Comparison of ENCODE assay signal across 1 cellular context in genomic region chr19:6720369-6721112, GRCh38.
TF ChIP-seq lines count a peak whose summit lies in the region.

TSS of gene C3 (minus strand) at chr19:6720650. CDS start at chr19:6720589, 61 bp downstream.

TF ChIP-seq in HepG2, 621 proteins besides CTCF, POLR2A, EP300 and RAD21 (continued from another document and continues in another):
- TF ChIP-seq, protein P1, sequence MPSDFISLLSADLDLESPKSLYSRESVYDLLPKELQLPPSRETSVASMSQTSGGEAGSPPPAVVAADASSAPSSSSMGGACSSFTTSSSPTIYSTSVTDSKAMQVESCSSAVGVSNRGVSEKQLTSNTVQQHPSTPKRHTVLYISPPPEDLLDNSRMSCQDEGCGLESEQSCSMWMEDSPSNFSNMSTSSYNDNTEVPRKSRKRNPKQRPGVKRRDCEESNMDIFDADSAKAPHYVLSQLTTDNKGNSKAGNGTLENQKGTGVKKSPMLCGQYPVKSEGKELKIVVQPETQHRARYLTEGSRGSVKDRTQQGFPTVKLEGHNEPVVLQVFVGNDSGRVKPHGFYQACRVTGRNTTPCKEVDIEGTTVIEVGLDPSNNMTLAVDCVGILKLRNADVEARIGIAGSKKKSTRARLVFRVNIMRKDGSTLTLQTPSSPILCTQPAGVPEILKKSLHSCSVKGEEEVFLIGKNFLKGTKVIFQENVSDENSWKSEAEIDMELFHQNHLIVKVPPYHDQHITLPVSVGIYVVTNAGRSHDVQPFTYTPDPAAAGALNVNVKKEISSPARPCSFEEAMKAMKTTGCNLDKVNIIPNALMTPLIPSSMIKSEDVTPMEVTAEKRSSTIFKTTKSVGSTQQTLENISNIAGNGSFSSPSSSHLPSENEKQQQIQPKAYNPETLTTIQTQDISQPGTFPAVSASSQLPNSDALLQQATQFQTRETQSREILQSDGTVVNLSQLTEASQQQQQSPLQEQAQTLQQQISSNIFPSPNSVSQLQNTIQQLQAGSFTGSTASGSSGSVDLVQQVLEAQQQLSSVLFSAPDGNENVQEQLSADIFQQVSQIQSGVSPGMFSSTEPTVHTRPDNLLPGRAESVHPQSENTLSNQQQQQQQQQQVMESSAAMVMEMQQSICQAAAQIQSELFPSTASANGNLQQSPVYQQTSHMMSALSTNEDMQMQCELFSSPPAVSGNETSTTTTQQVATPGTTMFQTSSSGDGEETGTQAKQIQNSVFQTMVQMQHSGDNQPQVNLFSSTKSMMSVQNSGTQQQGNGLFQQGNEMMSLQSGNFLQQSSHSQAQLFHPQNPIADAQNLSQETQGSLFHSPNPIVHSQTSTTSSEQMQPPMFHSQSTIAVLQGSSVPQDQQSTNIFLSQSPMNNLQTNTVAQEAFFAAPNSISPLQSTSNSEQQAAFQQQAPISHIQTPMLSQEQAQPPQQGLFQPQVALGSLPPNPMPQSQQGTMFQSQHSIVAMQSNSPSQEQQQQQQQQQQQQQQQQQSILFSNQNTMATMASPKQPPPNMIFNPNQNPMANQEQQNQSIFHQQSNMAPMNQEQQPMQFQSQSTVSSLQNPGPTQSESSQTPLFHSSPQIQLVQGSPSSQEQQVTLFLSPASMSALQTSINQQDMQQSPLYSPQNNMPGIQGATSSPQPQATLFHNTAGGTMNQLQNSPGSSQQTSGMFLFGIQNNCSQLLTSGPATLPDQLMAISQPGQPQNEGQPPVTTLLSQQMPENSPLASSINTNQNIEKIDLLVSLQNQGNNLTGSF (CRISPR knock-in tag; IDR thresholded peaks at IDR 0.05): no peak
- TF ChIP-seq HMGXB3 (CRISPR knock-in tag; IDR thresholded peaks at IDR 0.05; ENCODE audit: borderline replicate concordance) (peak; percentile 85), FOXO1 (CRISPR knock-in tag; IDR thresholded peaks at IDR 0.05) (peak; percentile 78), SIX4 (CRISPR knock-in tag; IDR thresholded peaks at IDR 0.05) (peak; percentile 37; the same call in 1 of the 2 replicates), ETV6 (CRISPR knock-in tag; conservative IDR thresholded peaks at IDR 0.05) (no peak), IRF2 (CRISPR knock-in tag; IDR thresholded peaks at IDR 0.05) (peak; percentile 82), MAFK (conservative IDR thresholded peaks at IDR 0.05 in 1 of 2, IDR thresholded peaks at IDR 0.05 in 1 of 2; ENCODE audit: low read length in 2 of 2) (no peak), MLX (CRISPR knock-in tag; IDR thresholded peaks at IDR 0.05) (peak; percentile 80), ZNF441 (CRISPR knock-in tag; IDR thresholded peaks at IDR 0.05; ENCODE audit: borderline replicate concordance) (peak; percentile 44; the same call in 1 of the 2 replicates), ZNF691 (CRISPR knock-in tag; IDR thresholded peaks at IDR 0.05; ENCODE audit: borderline replicate concordance, low read depth) (peak; percentile 78), ZNF777 (CRISPR knock-in tag; IDR thresholded peaks at IDR 0.05) (0 out of 2 replicates have a peak, but pooled peaks have one; percentile 21), ZNF101 (CRISPR knock-in tag; IDR thresholded peaks at IDR 0.05; ENCODE audit: borderline replicate concordance, low read depth) (no peak), RXRA (CRISPR knock-in tag; IDR thresholded peaks at IDR 0.05) (peak; percentile 99), ZNF12 (CRISPR knock-in tag; IDR thresholded peaks at IDR 0.05) (no peak; the same call in 1 of the 2 replicates), ZNF614 (CRISPR knock-in tag; IDR thresholded peaks at IDR 0.05; ENCODE audit: borderline replicate concordance) (peak; percentile 88), ATM (IDR thresholded peaks at IDR 0.05; ENCODE audit: borderline replicate concordance) (no peak), CEBPB (IDR thresholded peaks at IDR 0.05; ENCODE audit: borderline replicate concordance, low read depth, low read length) (peak; percentile 94), GATAD2A (CRISPR knock-in tag; IDR thresholded peaks at IDR 0.05) (peak; percentile 92), MXI1 (IDR thresholded peaks at IDR 0.05; ENCODE audit: borderline replicate concordance, low read depth, low read length) (peak; percentile 80; the same call in 1 of the 3 replicates), ZBTB33 (CRISPR knock-in tag; IDR thresholded peaks at IDR 0.05) (peak; percentile 38; the same call in 1 of the 2 replicates), NFATC3 (CRISPR knock-in tag; IDR thresholded peaks at IDR 0.05) (0 out of 2 replicates have a peak, but pooled peaks have one; percentile 23), CCDC6 (CRISPR knock-in tag; IDR thresholded peaks at IDR 0.05) (peak; percentile 89; the same call in 1 of the 2 replicates), TP53 (CRISPR knock-in tag; conservative IDR thresholded peaks at IDR 0.05) (no peak; the same call in 1 of the 2 replicates), KDM6A (CRISPR knock-in tag; IDR thresholded peaks at IDR 0.05; ENCODE audit: low read depth) (peak; percentile 77), KDM4B (CRISPR knock-in tag; IDR thresholded peaks at IDR 0.05) (peak; percentile 81), GPN1 (CRISPR knock-in tag; IDR thresholded peaks at IDR 0.05; ENCODE audit: borderline replicate concordance) (peak; percentile 76; the same call in 1 of the 2 replicates), ZBTB3 (CRISPR knock-in tag; IDR thresholded peaks at IDR 0.05; ENCODE audit: borderline replicate concordance, low read depth) (peak; percentile 61; the same call in 1 of the 2 replicates), ZNF329 (CRISPR knock-in tag; IDR thresholded peaks at IDR 0.05; ENCODE audit: low read depth) (no peak), BHLHE40 (IDR thresholded peaks at IDR 0.05; ENCODE audit: low read length) (no peak; the same call in 1 of the 2 replicates), SMAD3 (CRISPR knock-in tag; IDR thresholded peaks at IDR 0.05) (peak; percentile 86; the same call in 1 of the 2 replicates), ZNF10 (CRISPR knock-in tag; IDR thresholded peaks at IDR 0.05; ENCODE audit: borderline replicate concordance, low read depth) (no peak), ZNF878 (CRISPR knock-in tag; IDR thresholded peaks at IDR 0.05) (peak; percentile 95), ARID2 (CRISPR knock-in tag; IDR thresholded peaks at IDR 0.05; ENCODE audit: borderline replicate concordance) (peak; percentile 59; the same call in 1 of the 2 replicates), ZNF513 (CRISPR knock-in tag; conservative IDR thresholded peaks at IDR 0.05) (no peak), ZNF275 (CRISPR knock-in tag; IDR thresholded peaks at IDR 0.05; ENCODE audit: borderline replicate concordance) (no peak; the same call in 1 of the 2 replicates), ZNF563 (CRISPR knock-in tag; IDR thresholded peaks at IDR 0.05) (peak; percentile 74; the same call in 1 of the 2 replicates), ZFX (CRISPR knock-in tag; IDR thresholded peaks at IDR 0.05; ENCODE audit: low read depth) (peak; percentile 32; the same call in 1 of the 2 replicates)
- TF ChIP-seq, protein P2, sequence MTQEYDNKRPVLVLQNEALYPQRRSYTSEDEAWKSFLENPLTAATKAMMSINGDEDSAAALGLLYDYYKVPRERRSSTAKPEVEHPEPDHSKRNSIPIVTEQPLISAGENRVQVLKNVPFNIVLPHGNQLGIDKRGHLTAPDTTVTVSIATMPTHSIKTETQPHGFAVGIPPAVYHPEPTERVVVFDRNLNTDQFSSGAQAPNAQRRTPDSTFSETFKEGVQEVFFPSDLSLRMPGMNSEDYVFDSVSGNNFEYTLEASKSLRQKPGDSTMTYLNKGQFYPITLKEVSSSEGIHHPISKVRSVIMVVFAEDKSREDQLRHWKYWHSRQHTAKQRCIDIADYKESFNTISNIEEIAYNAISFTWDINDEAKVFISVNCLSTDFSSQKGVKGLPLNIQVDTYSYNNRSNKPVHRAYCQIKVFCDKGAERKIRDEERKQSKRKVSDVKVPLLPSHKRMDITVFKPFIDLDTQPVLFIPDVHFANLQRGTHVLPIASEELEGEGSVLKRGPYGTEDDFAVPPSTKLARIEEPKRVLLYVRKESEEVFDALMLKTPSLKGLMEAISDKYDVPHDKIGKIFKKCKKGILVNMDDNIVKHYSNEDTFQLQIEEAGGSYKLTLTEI (CRISPR knock-in tag; conservative IDR thresholded peaks at IDR 0.05): no peak
- TF ChIP-seq, protein P3, sequence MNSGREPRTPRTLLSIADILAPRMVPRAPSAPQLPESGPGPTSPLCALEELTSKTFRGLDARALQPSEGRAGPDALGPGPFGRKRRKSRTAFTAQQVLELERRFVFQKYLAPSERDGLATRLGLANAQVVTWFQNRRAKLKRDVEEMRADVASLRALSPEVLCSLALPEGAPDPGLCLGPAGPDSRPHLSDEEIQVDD (CRISPR knock-in tag; IDR thresholded peaks at IDR 0.05; ENCODE audit: borderline replicate concordance): no peak
- TF ChIP-seq, protein P4, sequence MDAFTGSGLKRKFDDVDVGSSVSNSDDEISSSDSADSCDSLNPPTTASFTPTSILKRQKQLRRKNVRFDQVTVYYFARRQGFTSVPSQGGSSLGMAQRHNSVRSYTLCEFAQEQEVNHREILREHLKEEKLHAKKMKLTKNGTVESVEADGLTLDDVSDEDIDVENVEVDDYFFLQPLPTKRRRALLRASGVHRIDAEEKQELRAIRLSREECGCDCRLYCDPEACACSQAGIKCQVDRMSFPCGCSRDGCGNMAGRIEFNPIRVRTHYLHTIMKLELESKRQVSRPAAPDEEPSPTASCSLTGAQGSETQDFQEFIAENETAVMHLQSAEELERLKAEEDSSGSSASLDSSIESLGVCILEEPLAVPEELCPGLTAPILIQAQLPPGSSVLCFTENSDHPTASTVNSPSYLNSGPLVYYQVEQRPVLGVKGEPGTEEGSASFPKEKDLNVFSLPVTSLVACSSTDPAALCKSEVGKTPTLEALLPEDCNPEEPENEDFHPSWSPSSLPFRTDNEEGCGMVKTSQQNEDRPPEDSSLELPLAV (CRISPR knock-in tag; conservative IDR thresholded peaks at IDR 0.05; ENCODE audit: low read depth): no peak
